In the genomic region with DNA sequence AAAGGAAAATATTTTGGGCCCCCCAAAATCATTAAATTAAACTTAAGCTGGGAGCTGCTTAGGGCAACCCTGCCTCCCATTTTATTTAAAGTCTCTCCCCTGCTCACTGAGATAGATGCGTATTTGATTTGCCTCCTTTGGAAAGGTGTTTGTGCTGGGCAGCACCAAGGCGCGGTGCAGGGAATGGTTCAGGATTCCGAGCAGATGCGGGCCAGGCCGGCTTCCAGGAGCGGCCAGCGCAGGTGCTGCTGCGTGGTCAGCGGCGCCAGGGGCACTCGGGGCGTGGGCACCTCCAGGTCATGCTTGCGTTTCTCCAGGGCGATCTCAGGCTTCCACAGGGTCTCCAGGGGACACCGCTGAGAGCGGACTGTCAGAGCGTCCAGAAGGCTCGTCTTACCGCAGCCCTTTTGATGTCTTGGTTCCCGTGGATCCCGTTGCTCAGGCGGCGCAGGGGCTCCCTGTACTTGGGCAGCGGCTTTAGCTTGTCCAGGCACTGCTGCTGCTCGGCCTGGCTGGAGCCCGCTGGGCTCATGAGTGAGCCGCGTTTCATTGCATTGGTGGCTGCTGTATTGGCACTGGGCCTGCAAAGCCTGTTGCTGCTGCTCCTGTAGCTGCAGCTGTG, we compare ENCODE assay signal across 12 cellular contexts. TPM values are rescaled to one million over a fixed set of nuclear protein-coding genes. Genes with fewer than 3 reads are reported as not detected.
DNase-seq lines count a peak whose midpoint lies in the region; ATAC-seq and TF ChIP-seq lines count a peak whose summit lies in the region.
"Not testable (repeated sequence)": the region's sequence is repeated elsewhere in the genome, so short reads cannot be mapped to it uniquely, and the experiment has no call there.
"Had no signal": no experiment of that assay in that cellular context is flagged by ENCODE, and none has a peak within 500 bp of the region (broad histone marks: within the 10 kb centered on the region; RNA-seq: fewer than 3 reads in every experiment).

No MANE protein-coding gene starts in this region.

- not testable (repeated sequence) for H2AK5ac ChIP-seq in H9 (ENCODE audit: insufficient read length, low read length)

- H3K56ac ChIP-seq in H9 (ENCODE audit: insufficient read length, low read depth, low read length): not testable (repeated sequence)

- H3K4me3 Mint-ChIP-seq in H9: peak overlapping the region; percentile 57 to 73

- DNase-seq in H9: peak; percentile 54
- not testable (repeated sequence) for DNase-seq in Panc1 (ENCODE audit: low read depth, low spot score); iPS DF 6.9 (ENCODE audit: low read depth, low spot score); sciatic nerve (ENCODE audit: low spot score)
- peak; percentile 6 for DNase-seq in brain microvascular endothelial cell
- DNase-seq in foreskin fibroblast: peak; percentile 5 to 20
- peak; percentile 22 for DNase-seq in myocyte (ENCODE audit: low read depth)

- H3K9ac ChIP-seq in H9 (ENCODE audit: extremely low read depth, insufficient read length, low read length): not testable (repeated sequence)

- CTCF ChIA-PET in Panc1 (lab: Charles Lee): not testable (repeated sequence)

- not testable (repeated sequence) for H2AFZ ChIP-seq in H9 (ENCODE audit: low read length)

- H2BK20ac ChIP-seq in H9 (ENCODE audit: low read depth, low read length, poor library complexity, severe bottlenecking): not testable (repeated sequence)

- H3K14ac ChIP-seq in H9 (ENCODE audit: insufficient read depth, low read length): not testable (repeated sequence)

- H3K4ac ChIP-seq in H9 (ENCODE audit: low read depth, low read length): not testable (repeated sequence)

- H3K36me3 ChIP-seq in Panc1 (ENCODE audit: control insufficient read depth, insufficient read depth, low read length); brain microvascular endothelial cell (replicated peaks); iPS DF 6.9 (ENCODE audit: control insufficient read depth, insufficient read depth, low read length): not testable (repeated sequence)

- intact Hi-C loops in Panc1 (cut with micrococcal nuclease; ENCODE audit: unreplicated experiment); sciatic nerve (cut with DNase I): not testable (repeated sequence)

- H3K18ac ChIP-seq in H9 (ENCODE audit: insufficient read length, low read depth, low read length): not testable (repeated sequence)

- H2BK120ac ChIP-seq in H9 (ENCODE audit: low read depth, low read length, poor library complexity, severe bottlenecking): not testable (repeated sequence)

- not testable (repeated sequence) for H4K8ac ChIP-seq in H9 (replicated peaks; ENCODE audit: insufficient read length, low read depth, low read length)

- not testable (repeated sequence) for H3K36me3 Mint-ChIP-seq in H9 (ENCODE audit: insufficient read depth in 1 of 3, low read depth in 3 of 3)

- not testable (repeated sequence) for H3K27me3 ChIP-seq in H9 (ENCODE audit: insufficient read depth, low read length); Panc1 (ENCODE audit: control insufficient read depth, insufficient read depth, low read length); brain microvascular endothelial cell (replicated peaks); iPS DF 6.9 (ENCODE audit: control insufficient read depth, insufficient read depth, low read length)

- not testable (repeated sequence) for BruUV-seq in Panc1 (replicated peaks; lab: Mats Ljungman, UMichigan)

- H4K20me1 ChIP-seq in H9 (ENCODE audit: control insufficient read depth, insufficient read depth, insufficient read length): not testable (repeated sequence)

- TF ChIP-seq CTCF in H9 (conservative IDR thresholded peaks at IDR 0.05); Panc1 (IDR thresholded peaks at IDR 0.05); brain microvascular endothelial cell (IDR thresholded peaks at IDR 0.05; ENCODE audit: low read depth, low read length, missing control alignments); foreskin fibroblast (IDR thresholded peaks at IDR 0.05; ENCODE audit: low read depth, low read length): not testable (repeated sequence)

- not testable (repeated sequence) for H3T11ph ChIP-seq in H9 (ENCODE audit: low read length)

- WGBS in H9 (ENCODE audit: extremely low coverage, insufficient read length, low lambda C conversion rate): no CpG with 5 or more reads among the region's 29 CpGs
- WGBS in iPS DF 6.9 (ENCODE audit: insufficient coverage, insufficient read length): no CpG with 5 or more reads among the region's 29 CpGs

- H3K79me2 ChIP-seq in H9 (ENCODE audit: insufficient read depth, low read length): not testable (repeated sequence)

- not testable (repeated sequence) for H3K9me3 Mint-ChIP-seq in H9

- not testable (repeated sequence) for H3K4me1 Mint-ChIP-seq in H9

- H3K79me1 ChIP-seq in H9 (ENCODE audit: insufficient read depth, low read depth, low read length, poor library complexity, severe bottlenecking): not testable (repeated sequence)

- not testable (repeated sequence) for H4K5ac ChIP-seq in H9 (ENCODE audit: insufficient read length, low read depth, low read length)

- in situ Hi-C loops in Panc1 (cut with HindIII; ENCODE audit: low pct_unique_long_range_greater_than_20kb, low sequenced_read_pairs); brain microvascular endothelial cell (cut with HindIII; ENCODE audit: low pct_ligation_motif_present, low sequenced_read_pairs): not testable (repeated sequence)

- H3K27me3 Mint-ChIP-seq in H9 (ENCODE audit: low read depth): peaks cover 22% of the 10 kb centered on the region

- H2BK5ac ChIP-seq in H9 (ENCODE audit: insufficient read length, low read length): not testable (repeated sequence)

- ATAC-seq in Panc1 (peak; percentile 65), sciatic nerve (peak; percentile 11)

- peak overlapping the region; percentile 44 for H3K4me2 ChIP-seq in H9 (ENCODE audit: insufficient read depth, insufficient read length, low read length)

- not testable (repeated sequence) for H3K9me3 ChIP-seq in H9 (ENCODE audit: control insufficient read depth, low read depth, low read length); Panc1 (ENCODE audit: control insufficient read depth, insufficient read depth, low read depth, low read length); iPS DF 6.9 (ENCODE audit: control insufficient read depth, insufficient read depth, low read length)

- H2BK12ac ChIP-seq in H9 (ENCODE audit: insufficient read length, low read depth, low read length): not testable (repeated sequence)

- H2BK15ac ChIP-seq in H9 (ENCODE audit: low read depth, low read length): not testable (repeated sequence)

- H3K23ac ChIP-seq in H9 (ENCODE audit: insufficient read length, low read depth, low read length): not testable (repeated sequence)

- H3K4me3 ChIP-seq in Panc1 (ENCODE audit: low read depth in 2 of 2, low read length in 2 of 2): peak overlapping the region; percentile 8 to 39; a peak in 3 of 4 replicates
- peak overlapping the region; percentile 12 for H3K4me3 ChIP-seq in brain microvascular endothelial cell (ENCODE audit: low read depth, low read length)
- not testable (repeated sequence) for H3K4me3 ChIP-seq in foreskin fibroblast (ENCODE audit: low read depth in 1 of 2, low read length in 2 of 2)
- peak overlapping the region; percentile 25; the same call in 1 of the 2 replicates for H3K4me3 ChIP-seq in iPS DF 6.9 (ENCODE audit: low read length)

- H3K27ac ChIP-seq in H9 (ENCODE audit: insufficient read length, low read depth, low read length); Panc1 (ENCODE audit: low read length); brain microvascular endothelial cell; iPS DF 6.9 (ENCODE audit: low read length): not testable (repeated sequence)

- H4K91ac ChIP-seq in H9 (ENCODE audit: insufficient read length, low read depth, low read length): not testable (repeated sequence)

- H3K4me1 ChIP-seq in H9 (ENCODE audit: insufficient read depth, low read length); Panc1 (ENCODE audit: control insufficient read depth, insufficient read depth, low read length); iPS DF 6.9 (ENCODE audit: control insufficient read depth, insufficient read depth, low read length): not testable (repeated sequence)

- H3K27ac Mint-ChIP-seq in H9: not testable (repeated sequence)

- POLR2A ChIA-PET in Panc1 (lab: Charles Lee): not testable (repeated sequence)

- H3K23me2 ChIP-seq in H9 (ENCODE audit: insufficient read length, low read depth, low read length, poor library complexity, severe bottlenecking): not testable (repeated sequence)

RNA-seq across cellular contexts. Expression of a gene that starts 31.2 kb away (rescaled TPM):
- total RNA-seq in H9 (2021) (0.18 TPM in 1 of 2 replicates, not detected in the other), Panc1 (2021; ENCODE audit: unreplicated experiment) (not detected), myocyte (not detected in 2 replicates), sciatic nerve (not detected)
- 2.0 TPM for polyA plus RNA-seq in Panc1 (2012; ENCODE audit: insufficient read length)
- 0.04 TPM for polyA plus RNA-seq in myocyte (2012)
- total RNA-seq: activated CD4-positive, alpha-beta T cell treated with anti-CD3 and anti-CD28 coated beads for 36 hours; bronchial epithelial cell; CD4-positive, CD25-positive, alpha-beta regulatory T cell; lower lobe of right lung had no signal
- polyA plus RNA-seq: SK-N-SH had no signal
